31 cellular contexts compared by ENCODE assay signal in the genomic region with DNA sequence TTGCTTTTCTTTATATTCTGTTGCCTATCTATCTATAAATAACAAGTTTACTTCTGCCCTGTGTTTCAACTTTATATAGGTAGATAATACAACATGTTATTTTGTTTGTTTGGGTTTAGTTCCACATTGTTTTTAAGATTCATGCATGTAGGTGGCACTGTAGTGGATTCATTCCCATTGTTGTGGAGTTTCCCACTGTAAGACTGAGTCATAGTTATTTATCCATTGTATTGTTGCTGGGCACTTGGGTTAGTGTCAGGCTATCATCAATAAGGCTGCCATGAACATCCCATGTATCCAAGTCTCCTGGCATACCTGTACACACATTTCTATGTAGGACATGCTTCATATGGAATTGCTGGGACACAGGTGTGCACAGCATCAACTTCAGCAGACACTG.
"Had no signal": no experiment of that assay in that cellular context is flagged by ENCODE, and none has a peak within 500 bp of the region (broad histone marks: within the 10 kb centered on the region; RNA-seq: fewer than 3 reads in every experiment).

No MANE protein-coding gene starts in this region.

- H3K4me2 ChIP-seq: hepatocyte, smooth muscle cell had no signal

- H3K36me3 ChIP-seq: gastroesophageal sphincter, heart left ventricle, left lung, neutrophil, suprapubic skin, transverse colon, upper lobe of right lung, uterus had no signal

- H3K79me2 ChIP-seq: hepatocyte had no signal

- DNase-seq: effector CD8-positive, alpha-beta T cell; foreskin fibroblast; heart left ventricle; kidney; left cardiac atrium; left lung; mesenchymal stem cell; mucosa of descending colon; naive B cell; stimulated activated CD4-positive, alpha-beta T cell treated with anti-CD3 and anti-CD28 coated beads, Interleukin-12 subunit alpha, Interleukin-12 subunit beta, amount 100 ng/mL, for 4 hours; stimulated activated CD4-positive, alpha-beta T cell treated with anti-CD3 and anti-CD28 coated beads, Interleukin-1b, Interleukin-23, amount 100 ng/mL, for 48 hours; stimulated activated CD4-positive, alpha-beta T cell treated with anti-CD3 and anti-CD28 coated beads, Interleukin-4, amount 100 ng/mL, for 1 hour; stimulated activated naive CD4-positive, alpha-beta T cell; stimulated activated naive CD8-positive, alpha-beta T cell treated with anti-CD3 and anti-CD28 coated beads, Interleukin-15, amount 100 ng/mL, for 72 hours; transverse colon; uterus had no signal

- H2AFZ ChIP-seq: hepatocyte, parathyroid adenoma had no signal

- H3K4me3 ChIP-seq: gastroesophageal sphincter, heart left ventricle, hepatocyte, left lung, mucosa of descending colon, smooth muscle cell, suprapubic skin, transverse colon, upper lobe of right lung, uterus had no signal

- H3K4me3 Mint-ChIP-seq: mesothelial cell of epicardium; naive B cell; natural killer cell treated with Interleukin-12 subunit alpha and Interleukin-12 subunit beta and Interleukin-15 and Interleukin-18, amount 100 ng/mL, for 72 hours; neural crest cell; stimulated activated naive CD8-positive, alpha-beta T cell treated with anti-CD3 and anti-CD28 coated beads, Interleukin-15, amount 100 ng/mL, for 72 hours had no signal

- H3K9ac ChIP-seq: parathyroid adenoma had no signal

- FAIRE-seq: colon, kidney had no signal

- ATAC-seq: esophagus mucosa; gastroesophageal sphincter; heart left ventricle; left cardiac atrium; left lung; mucosa of descending colon; natural killer cell treated with Interleukin-12 subunit alpha and Interleukin-12 subunit beta and Interleukin-15 and Interleukin-18, amount 100 ng/mL, for 72 hours; sciatic nerve; stimulated activated naive CD8-positive, alpha-beta T cell treated with anti-CD3 and anti-CD28 coated beads, Interleukin-15, amount 100 ng/mL, for 72 hours; upper lobe of right lung had no signal

- H3K4me1 ChIP-seq: gastroesophageal sphincter, left lung, suprapubic skin, transverse colon, upper lobe of right lung, uterus had no signal

- H3K9me3 ChIP-seq: heart left ventricle, left lung, mucosa of descending colon, neutrophil, suprapubic skin, transverse colon, upper lobe of right lung, uterus had no signal

- H3K36me3 Mint-ChIP-seq: mesothelial cell of epicardium; natural killer cell treated with Interleukin-12 subunit alpha and Interleukin-12 subunit beta and Interleukin-15 and Interleukin-18, amount 100 ng/mL, for 72 hours had no signal

- H3K9me3 Mint-ChIP-seq: naive B cell; natural killer cell treated with Interleukin-12 subunit alpha and Interleukin-12 subunit beta and Interleukin-15 and Interleukin-18, amount 100 ng/mL, for 72 hours; neural crest cell; stimulated activated naive CD8-positive, alpha-beta T cell treated with anti-CD3 and anti-CD28 coated beads, Interleukin-15, amount 100 ng/mL, for 72 hours had no signal

- H3K4me1 Mint-ChIP-seq: neural crest cell; stimulated activated naive CD8-positive, alpha-beta T cell treated with anti-CD3 and anti-CD28 coated beads, Interleukin-15, amount 100 ng/mL, for 72 hours had no signal

- H3K27ac ChIP-seq: epithelial cell of prostate, gastroesophageal sphincter, heart left ventricle, hepatocyte, left lung, neutrophil, parathyroid adenoma, suprapubic skin, transverse colon, upper lobe of right lung, uterus had no signal

- H3K27me3 ChIP-seq: gastroesophageal sphincter, heart left ventricle, hepatocyte, transverse colon, upper lobe of right lung, uterus had no signal

- H3K27ac Mint-ChIP-seq: natural killer cell treated with Interleukin-12 subunit alpha and Interleukin-12 subunit beta and Interleukin-15 and Interleukin-18, amount 100 ng/mL, for 72 hours; progenitor cell of endocrine pancreas had no signal
